23 cellular contexts compared by ENCODE assay signal in the genomic region with DNA sequence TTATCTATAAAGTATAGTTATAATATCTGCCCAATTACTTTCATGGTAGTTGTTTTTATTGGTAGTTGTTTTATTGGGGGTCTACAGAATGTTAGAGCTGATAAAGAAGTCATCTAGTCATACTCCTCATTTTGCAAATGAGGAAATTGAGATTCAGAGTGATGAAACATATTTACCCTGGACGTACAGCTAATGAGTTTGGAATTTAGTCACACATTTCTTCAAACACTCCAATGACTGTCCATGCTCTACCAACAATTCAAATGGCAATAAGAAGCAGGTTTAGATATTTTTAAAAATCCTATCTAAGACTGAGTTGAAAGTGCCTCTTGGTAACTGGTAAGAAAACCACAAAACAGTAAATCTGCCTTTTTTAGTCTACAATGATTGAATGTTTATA.
"Had no signal": no experiment of that assay in that cellular context is flagged by ENCODE, and none has a peak within 500 bp of the region (broad histone marks: within the 10 kb centered on the region; RNA-seq: fewer than 3 reads in every experiment).

No MANE protein-coding gene starts in this region.

- FAIRE-seq: endometrium, frontal cortex, islet of Langerhans, TTC549 had no signal

- H3K4me3 ChIP-seq: breast epithelium, ovary, right lobe of liver, tibial nerve had no signal

- DNase-seq: activated CD4-positive, alpha-beta memory T cell treated with anti-CD3 and anti-CD28 coated beads for 36 hours; activated CD4-positive, alpha-beta T cell treated with anti-CD3 and anti-CD28 coated beads for 48 hours; activated CD8-positive, alpha-beta memory T cell treated with anti-CD3 and anti-CD28 coated beads, Interleukin-2, amount 50 U/mL, for 4 hours; activated effector memory CD4-positive, alpha-beta T cell treated with anti-CD3 and anti-CD28 coated beads, Interleukin-2, amount 50 U/mL, for 16 hours; activated naive CD4-positive, alpha-beta T cell treated with anti-CD3 and anti-CD28 coated beads, Interleukin-2, amount 10 ng/mL, durations not matched to agents 7 days and 5 days; activated T-cell treated with anti-CD3 and anti-CD28 coated beads, Interleukin-2, amount 50 U/mL, for 1 hour; amniotic stem cell; dermis blood vessel endothelial cell; effector CD4-positive, alpha-beta T cell; midbrain; naive thymus-derived CD4-positive, alpha-beta T cell; ovary; right lobe of liver; stimulated activated CD4-positive, alpha-beta T cell treated with anti-CD3 and anti-CD28 coated beads, Interleukin-2, amount 100 ng/mL, for 48 hours; stimulated activated naive CD4-positive, alpha-beta T cell treated with Interleukin-2 at 50 U/mL for 16 hours; WERI-Rb-1 had no signal

- H3K4me1 ChIP-seq: breast epithelium, right lobe of liver, tibial nerve had no signal

- H3K27ac ChIP-seq: breast epithelium, ovary, right lobe of liver, tibial nerve, WERI-Rb-1 had no signal

- ATAC-seq: activated CD4-positive, CD25-positive, alpha-beta regulatory T cell treated with anti-CD3 and anti-CD28 coated beads, Interleukin-2, amount 50 U/mL, for 24 hours; naive thymus-derived CD4-positive, alpha-beta T cell; right lobe of liver had no signal

- H3K36me3 ChIP-seq: breast epithelium, ovary, right lobe of liver, tibial nerve, WERI-Rb-1 had no signal

- H3K9me3 ChIP-seq: ovary, right lobe of liver, tibial nerve had no signal

- H3K27me3 ChIP-seq: breast epithelium, ovary, right lobe of liver, tibial nerve had no signal
